In the genomic region with DNA sequence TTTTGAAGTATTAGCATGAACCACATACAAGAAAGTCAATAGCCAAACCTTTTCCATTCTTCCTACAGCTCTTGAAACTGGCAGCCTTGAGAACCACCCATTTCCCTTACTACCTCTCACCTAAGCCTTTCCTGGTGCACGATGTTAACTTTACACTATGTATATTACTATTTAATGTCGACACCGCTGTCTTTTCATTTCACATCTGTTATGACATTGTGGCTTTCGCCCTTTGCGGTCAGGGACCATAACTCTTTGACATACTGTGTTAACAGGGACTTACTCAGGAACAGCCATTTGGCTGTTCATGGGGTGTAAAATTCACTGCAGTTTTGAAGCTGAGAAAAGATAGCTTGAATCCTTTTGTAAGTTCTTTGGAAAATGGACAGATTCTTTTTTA, we compare ENCODE assay signal across 1 cellular context.
TF ChIP-seq lines count a peak whose summit lies in the region.

No MANE protein-coding gene starts in this region.

TF ChIP-seq in IMR-90, 13 proteins besides CTCF, POLR2A, EP300 and RAD21 (continued from another document):
- TF ChIP-seq, protein P1, sequence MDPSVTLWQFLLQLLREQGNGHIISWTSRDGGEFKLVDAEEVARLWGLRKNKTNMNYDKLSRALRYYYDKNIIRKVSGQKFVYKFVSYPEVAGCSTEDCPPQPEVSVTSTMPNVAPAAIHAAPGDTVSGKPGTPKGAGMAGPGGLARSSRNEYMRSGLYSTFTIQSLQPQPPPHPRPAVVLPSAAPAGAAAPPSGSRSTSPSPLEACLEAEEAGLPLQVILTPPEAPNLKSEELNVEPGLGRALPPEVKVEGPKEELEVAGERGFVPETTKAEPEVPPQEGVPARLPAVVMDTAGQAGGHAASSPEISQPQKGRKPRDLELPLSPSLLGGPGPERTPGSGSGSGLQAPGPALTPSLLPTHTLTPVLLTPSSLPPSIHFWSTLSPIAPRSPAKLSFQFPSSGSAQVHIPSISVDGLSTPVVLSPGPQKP (IDR thresholded peaks at IDR 0.05; ENCODE audit: borderline replicate concordance, low read depth, low read length): no peak
- TF ChIP-seq, protein P2, sequence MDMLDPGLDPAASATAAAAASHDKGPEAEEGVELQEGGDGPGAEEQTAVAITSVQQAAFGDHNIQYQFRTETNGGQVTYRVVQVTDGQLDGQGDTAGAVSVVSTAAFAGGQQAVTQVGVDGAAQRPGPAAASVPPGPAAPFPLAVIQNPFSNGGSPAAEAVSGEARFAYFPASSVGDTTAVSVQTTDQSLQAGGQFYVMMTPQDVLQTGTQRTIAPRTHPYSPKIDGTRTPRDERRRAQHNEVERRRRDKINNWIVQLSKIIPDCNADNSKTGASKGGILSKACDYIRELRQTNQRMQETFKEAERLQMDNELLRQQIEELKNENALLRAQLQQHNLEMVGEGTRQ (IDR thresholded peaks at IDR 0.05; ENCODE audit: low read depth, low read length): no peak
- TF ChIP-seq RFX5 (IDR thresholded peaks at IDR 0.05; ENCODE audit: low read depth, low read length) (no peak), NFE2L2 (IDR thresholded peaks at IDR 0.05; ENCODE audit: low read depth, low read length) (no peak), FOS (IDR thresholded peaks at IDR 0.05; ENCODE audit: low read depth, low read length) (no peak), BHLHE40 (IDR thresholded peaks at IDR 0.05; ENCODE audit: low read depth, low read length) (no peak), SMC3 (IDR thresholded peaks at IDR 0.05; ENCODE audit: low read depth, low read length) (no peak), RCOR1 (IDR thresholded peaks at IDR 0.05; ENCODE audit: insufficient replicate concordance, low read length) (no peak), MXI1 (IDR thresholded peaks at IDR 0.05; ENCODE audit: borderline replicate concordance, low read depth, low read length) (no peak)
